ENCODE assay signal across 21 cellular contexts in genomic region chr6:131765081-131765852, GRCh38. TPM values are rescaled to one million over a fixed set of nuclear protein-coding genes. Genes with fewer than 3 reads are reported as not detected.
DNase-seq lines count a peak whose midpoint lies in the region; ATAC-seq, FAIRE-seq and TF ChIP-seq lines count a peak whose summit lies in the region.
"Had no signal": no experiment of that assay in that cellular context is flagged by ENCODE, and none has a peak within 500 bp of the region (broad histone marks: within the 10 kb centered on the region; RNA-seq: fewer than 3 reads in every experiment).

No MANE protein-coding gene starts in this region.

- H3K27ac ChIP-seq in brain microvascular endothelial cell (no peak overlapping the region), right cardiac atrium (ENCODE audit: low read length) (no peak overlapping the region), SK-N-SH (ENCODE audit: low read depth in 2 of 2, low read length in 1 of 2) (no peak overlapping the region)
- H3K27ac ChIP-seq: esophagus squamous epithelium, upper lobe of right lung had no signal

- peak; percentile 77 to 87 for ATAC-seq in right cardiac atrium
- no peak for ATAC-seq in GM18520 (IDR thresholded peaks at IDR 0.05; ENCODE audit: unreplicated experiment)
- ATAC-seq: GM12878, T-cell, upper lobe of right lung had no signal

- no peaks in the 10 kb centered on the region for H3K9me3 Mint-ChIP-seq in activated CD4-positive, alpha-beta T cell treated with anti-CD3 and anti-CD28 coated beads, Interleukin-2, amount 10 ng/mL, durations not matched to agents 24 days and 14 days
- H3K9me3 Mint-ChIP-seq in activated CD4-positive, alpha-beta T cell treated with anti-CD3 and anti-CD28 coated beads, Interleukin-2, amount 10 ng/mL, durations not matched to agents 7 days and 5 days, result no peaks in the 10 kb centered on the region
- H3K9me3 Mint-ChIP-seq: T-cell had no signal

- 34% methylated on average over 10 of the region's 10 CpGs for WGBS in right cardiac atrium
- 15% methylated on average over 10 of the region's 10 CpGs for WGBS in SK-N-SH (ENCODE audit: low lambda C conversion rate)

- H3K4me3 ChIP-seq in brain microvascular endothelial cell (ENCODE audit: low read depth, low read length) (no peak overlapping the region), right cardiac atrium (ENCODE audit: low read length) (no peak overlapping the region), SK-N-SH (ENCODE audit: low read depth in 2 of 2, low read length in 1 of 2) (no peak overlapping the region)
- H3K4me3 ChIP-seq: esophagus squamous epithelium, GM12878, skin epidermis, upper lobe of right lung had no signal

- TF ChIP-seq CTCF in brain microvascular endothelial cell (IDR thresholded peaks at IDR 0.05; ENCODE audit: low read depth, low read length, missing control alignments), result no peak
- TF ChIP-seq CTCF in SK-N-SH (IDR thresholded peaks at IDR 0.05), result no peak

- no peaks in the 10 kb centered on the region for H3K9me2 ChIP-seq in SK-N-SH

- H3F3A ChIP-seq in SK-N-SH (replicated peaks; ENCODE audit: insufficient read depth), result no peaks in the 10 kb centered on the region

- no peak for FAIRE-seq in urothelium cell line (lab: Jason Lieb, UNC)
- FAIRE-seq: GM12878, H54, islet of Langerhans had no signal

- no peaks in the 10 kb centered on the region for H3K4me1 ChIP-seq in right cardiac atrium (ENCODE audit: control insufficient read depth, insufficient read depth, low read length)
- H3K4me1 ChIP-seq in SK-N-SH (ENCODE audit: control insufficient read depth in 1 of 2, insufficient read depth in 2 of 2, low read depth in 1 of 2, low read length in 1 of 2), result no peaks in the 10 kb centered on the region; a peak in 1 of 4 replicates
- H3K4me1 ChIP-seq: upper lobe of right lung had no signal

- no peaks in the 10 kb centered on the region for H3K79me2 ChIP-seq in SK-N-SH (ENCODE audit: insufficient read depth)

- in situ Hi-C loops in brain microvascular endothelial cell (cut with HindIII; ENCODE audit: low pct_ligation_motif_present, low sequenced_read_pairs), result no loop called here

- no peaks in the 10 kb centered on the region for H3K36me3 Mint-ChIP-seq in activated CD4-positive, alpha-beta T cell treated with anti-CD3 and anti-CD28 coated beads, Interleukin-2, amount 10 ng/mL, durations not matched to agents 24 days and 14 days (ENCODE audit: low read depth)
- no peaks in the 10 kb centered on the region for H3K36me3 Mint-ChIP-seq in activated CD4-positive, alpha-beta T cell treated with anti-CD3 and anti-CD28 coated beads, Interleukin-2, amount 10 ng/mL, durations not matched to agents 7 days and 5 days (ENCODE audit: low read depth)
- H3K36me3 Mint-ChIP-seq: naive B cell, T-cell had no signal

- H3K4me1 Mint-ChIP-seq in activated CD4-positive, alpha-beta T cell treated with anti-CD3 and anti-CD28 coated beads, Interleukin-2, amount 10 ng/mL, durations not matched to agents 24 days and 14 days, result no peaks in the 10 kb centered on the region
- no peaks in the 10 kb centered on the region for H3K4me1 Mint-ChIP-seq in activated CD4-positive, alpha-beta T cell treated with anti-CD3 and anti-CD28 coated beads, Interleukin-2, amount 10 ng/mL, durations not matched to agents 7 days and 5 days
- H3K4me1 Mint-ChIP-seq: T-cell had no signal

- no peak overlapping the region for H3K27ac Mint-ChIP-seq in activated CD4-positive, alpha-beta T cell treated with anti-CD3 and anti-CD28 coated beads, Interleukin-2, amount 10 ng/mL, durations not matched to agents 24 days and 14 days
- H3K27ac Mint-ChIP-seq in activated CD4-positive, alpha-beta T cell treated with anti-CD3 and anti-CD28 coated beads, Interleukin-2, amount 10 ng/mL, durations not matched to agents 7 days and 5 days, result no peak overlapping the region
- H3K27ac Mint-ChIP-seq: naive B cell, T-cell had no signal

- H4K20me1 ChIP-seq in SK-N-SH (ENCODE audit: insufficient read depth), result no peaks in the 10 kb centered on the region

- H3K9ac ChIP-seq in SK-N-SH, result no peak overlapping the region

- peaks cover 5% of the 10 kb centered on the region for H3K27me3 Mint-ChIP-seq in activated CD4-positive, alpha-beta T cell treated with anti-CD3 and anti-CD28 coated beads, Interleukin-2, amount 10 ng/mL, durations not matched to agents 24 days and 14 days
- H3K27me3 Mint-ChIP-seq in activated CD4-positive, alpha-beta T cell treated with anti-CD3 and anti-CD28 coated beads, Interleukin-2, amount 10 ng/mL, durations not matched to agents 7 days and 5 days, result peaks cover 8% of the 10 kb centered on the region

- no peak overlapping the region for H3K4me2 ChIP-seq in SK-N-SH

- no peak for TF ChIP-seq EP300 in SK-N-SH (IDR thresholded peaks at IDR 0.05; ENCODE audit: borderline replicate concordance in 1 of 2, low read depth in 1 of 2, low read length in 1 of 2)

- POLR2A ChIA-PET in activated CD4-positive, alpha-beta T cell treated with anti-CD3 and anti-CD28 coated beads, Interleukin-2, amount 10 ng/mL, durations not matched to agents 7 days and 5 days (lab: Charles Lee), result no interaction called here
- POLR2A ChIA-PET in SK-N-SH (lab: Yijun Ruan, JAX), result no interaction called here

- no peaks in the 10 kb centered on the region for H3K27me3 ChIP-seq in brain microvascular endothelial cell (replicated peaks)
- H3K27me3 ChIP-seq in right cardiac atrium (ENCODE audit: control insufficient read depth, insufficient read depth), result no peaks in the 10 kb centered on the region
- H3K27me3 ChIP-seq in SK-N-SH (ENCODE audit: insufficient read depth), result peaks cover 28% of the 10 kb centered on the region; the same call in 1 of the 2 replicates
- H3K27me3 ChIP-seq: upper lobe of right lung had no signal

- H3K9me3 ChIP-seq in right cardiac atrium (ENCODE audit: control insufficient read depth, low read length) (no peaks in the 10 kb centered on the region), SK-N-SH (no peaks in the 10 kb centered on the region)
- H3K9me3 ChIP-seq: esophagus squamous epithelium, upper lobe of right lung had no signal

- CTCF ChIA-PET in activated CD4-positive, alpha-beta T cell treated with anti-CD3 and anti-CD28 coated beads, Interleukin-2, amount 10 ng/mL, durations not matched to agents 7 days and 5 days (lab: Charles Lee), result no interaction called here
- CTCF ChIA-PET in SK-N-SH (lab: Yijun Ruan, JAX), result no interaction called here

- no peak overlapping the region for H3K4me3 Mint-ChIP-seq in activated CD4-positive, alpha-beta T cell treated with anti-CD3 and anti-CD28 coated beads, Interleukin-2, amount 10 ng/mL, durations not matched to agents 24 days and 14 days
- H3K4me3 Mint-ChIP-seq in activated CD4-positive, alpha-beta T cell treated with anti-CD3 and anti-CD28 coated beads, Interleukin-2, amount 10 ng/mL, durations not matched to agents 7 days and 5 days, result no peak overlapping the region
- H3K4me3 Mint-ChIP-seq: naive B cell, T-cell had no signal

- TF ChIP-seq RAD21 in SK-N-SH (IDR thresholded peaks at IDR 0.05; ENCODE audit: low read length), result no peak

- no peak overlapping the region for H2AFZ ChIP-seq in SK-N-SH (ENCODE audit: low read depth)

- DNase-seq in activated CD4-positive, alpha-beta T cell treated with anti-CD3 and anti-CD28 coated beads, Interleukin-2, amount 10 ng/mL, durations not matched to agents 24 days and 14 days, result peak; percentile 40
- DNase-seq in activated CD4-positive, alpha-beta T cell treated with anti-CD3 and anti-CD28 coated beads, Interleukin-2, amount 10 ng/mL, durations not matched to agents 7 days and 5 days, result no peak
- DNase-seq in brain microvascular endothelial cell, result peak; percentile 61
- DNase-seq in right cardiac atrium, result no peak
- peak; percentile 61 for DNase-seq in urothelium cell line (ENCODE audit: low spot score)
- DNase-seq in kidney glomerular epithelial cell (lab: John Stamatoyannopoulos, UW), result no peak
- no peak for DNase-seq in SK-N-SH
- DNase-seq: activated CD4-positive, alpha-beta T cell treated with anti-CD3 and anti-CD28 coated beads, Interleukin-2, amount 50 U/mL, for 4 hours; activated gamma-delta T cell; cerebellar nuclear complex; esophagus squamous epithelium; naive B cell; NCI-H1694; T-cell; upper lobe of right lung had no signal

- intact Hi-C loops in activated CD4-positive, alpha-beta T cell treated with anti-CD3 and anti-CD28 coated beads, Interleukin-2, amount 10 ng/mL, durations not matched to agents 24 days and 14 days (cut with micrococcal nuclease), result no loop called here
- intact Hi-C loops in right cardiac atrium (cut with DNase I), result no loop called here

- no peaks in the 10 kb centered on the region for H3K36me3 ChIP-seq in brain microvascular endothelial cell (replicated peaks)
- H3K36me3 ChIP-seq in SK-N-SH (replicated peaks in 1 of 2; ENCODE audit: control insufficient read depth in 1 of 2, insufficient read depth in 2 of 2, low read length in 1 of 2), result no peaks in the 10 kb centered on the region
- H3K36me3 ChIP-seq: esophagus squamous epithelium, upper lobe of right lung had no signal

TF ChIP-seq in SK-N-SH, 30 proteins besides CTCF, POLR2A, EP300 and RAD21 (continues in another document):
- no peak for TF ChIP-seq FOSL2 (IDR thresholded peaks at IDR 0.05; ENCODE audit: borderline replicate concordance, low read depth)
- TF ChIP-seq NRF1 (IDR thresholded peaks at IDR 0.05; ENCODE audit: low read depth, low read length), result no peak
- no peak for TF ChIP-seq ELF1 (IDR thresholded peaks at IDR 0.05)
- TF ChIP-seq RFX5 (IDR thresholded peaks at IDR 0.05; ENCODE audit: low read length), result no peak
- TF ChIP-seq EZH2phosphoT487 (IDR thresholded peaks at IDR 0.05; ENCODE audit: borderline replicate concordance, low read depth), result no peak
- TF ChIP-seq NFIC (IDR thresholded peaks at IDR 0.05; ENCODE audit: borderline replicate concordance), result no peak

RNA-seq across cellular contexts. Expression of gene ENPP1, which starts 42.6 kb away (rescaled TPM):
- total RNA-seq in activated CD4-positive, alpha-beta T cell treated with anti-CD3 and anti-CD28 coated beads, Interleukin-2, amount 10 ng/mL, durations not matched to agents 24 days and 14 days, result 0.58 and 0.66 TPM in 2 replicates
- under 1 TPM; 0.10 to 0.12 TPM for total RNA-seq in activated CD4-positive, alpha-beta T cell treated with anti-CD3 and anti-CD28 coated beads, Interleukin-2, amount 10 ng/mL, durations not matched to agents 7 days and 5 days
- 1 to 10 TPM; 2.6 to 4.5 (median 3.1) TPM for total RNA-seq in right cardiac atrium
- polyA plus RNA-seq in right cardiac atrium, result 1.2 TPM
- polyA plus RNA-seq in SK-N-SH (2012; rRNA removed), result not detected in 2 replicates
- polyA plus RNA-seq in SK-N-SH (2012; cell fraction: cytosol; rRNA removed), result 0.01 TPM in 1 of 2 replicates, not detected in the other
- not detected in 2 replicates for polyA plus RNA-seq in SK-N-SH (2012; cell fraction: nucleus; rRNA removed)

RNA-seq across cellular contexts. Expression of gene CTAGE9, which starts 54.5 kb away (rescaled TPM):
- not detected in 2 replicates for total RNA-seq in activated CD4-positive, alpha-beta T cell treated with anti-CD3 and anti-CD28 coated beads, Interleukin-2, amount 10 ng/mL, durations not matched to agents 24 days and 14 days
- total RNA-seq in activated CD4-positive, alpha-beta T cell treated with anti-CD3 and anti-CD28 coated beads, Interleukin-2, amount 10 ng/mL, durations not matched to agents 7 days and 5 days, result not detected
- not detected for total RNA-seq in right cardiac atrium
- not detected for polyA plus RNA-seq in right cardiac atrium
- polyA plus RNA-seq in SK-N-SH (2012; rRNA removed), result not detected in 2 replicates
- not detected in 2 replicates for polyA plus RNA-seq in SK-N-SH (2012; cell fraction: cytosol; rRNA removed)
- polyA plus RNA-seq in SK-N-SH (2012; cell fraction: nucleus; rRNA removed), result not detected in 2 replicates
- total RNA-seq: A172, esophagus squamous epithelium, T-cell, upper lobe of right lung had no signal
- polyA plus RNA-seq: GM12878 had no signal

Comparison
In these comparisons a context has a peak if more than half of its experiments do, and no peak if none do; other contexts are left out.
1. DNase-seq: peak in activated CD4-positive, alpha-beta T cell treated with anti-CD3 and anti-CD28 coated beads, Interleukin-2, amount 10 ng/mL, durations not matched to agents 24 days and 14 days (single experiment), brain microvascular endothelial cell (single experiment) and urothelium cell line (single experiment); none in activated CD4-positive, alpha-beta T cell treated with anti-CD3 and anti-CD28 coated beads, Interleukin-2, amount 10 ng/mL, durations not matched to agents 7 days and 5 days (single experiment), right cardiac atrium (0 of 3), kidney glomerular epithelial cell (single experiment) and SK-N-SH (single experiment).